27 cellular contexts compared by ENCODE assay signal in the genomic region with DNA sequence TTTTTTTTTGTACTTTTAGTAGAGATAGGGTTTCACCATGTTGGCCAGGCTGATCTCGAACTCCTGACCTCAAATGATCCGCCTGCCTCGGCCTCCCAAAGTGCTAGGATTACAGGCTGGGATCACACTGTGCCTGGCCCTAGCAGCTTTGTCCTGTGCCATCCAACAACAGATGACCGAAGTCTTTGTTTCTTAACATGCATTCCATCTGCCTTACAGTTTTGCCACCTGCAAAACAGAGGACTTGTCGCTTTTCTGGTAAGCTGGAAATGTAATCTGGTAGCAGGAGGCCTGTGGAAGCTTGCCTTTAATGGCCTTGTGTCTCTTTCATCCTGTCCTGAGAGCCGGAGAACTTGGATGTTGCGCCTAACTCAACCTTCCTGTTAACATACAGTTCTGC.
"Had no signal": no experiment of that assay in that cellular context is flagged by ENCODE, and none has a peak within 500 bp of the region (broad histone marks: within the 10 kb centered on the region; RNA-seq: fewer than 3 reads in every experiment).

No MANE protein-coding gene starts in this region.

- H3K4me1 Mint-ChIP-seq: stimulated activated naive CD8-positive, alpha-beta T cell treated with anti-CD3 and anti-CD28 coated beads, Interleukin-15, amount 100 ng/mL, for 72 hours had no signal

- H3K27ac ChIP-seq: ovary, psoas muscle, skin epidermis, upper lobe of left lung had no signal

- H3K36me3 ChIP-seq: ovary had no signal

- H3K9me3 Mint-ChIP-seq: effector memory CD8-positive, alpha-beta T cell; memory B cell; mesothelial cell of epicardium; naive B cell; natural killer cell treated with Interleukin-12 subunit alpha and Interleukin-12 subunit beta and Interleukin-15 and Interleukin-18, amount 100 ng/mL, for 72 hours; stimulated activated naive CD8-positive, alpha-beta T cell treated with anti-CD3 and anti-CD28 coated beads, Interleukin-15, amount 100 ng/mL, for 72 hours had no signal

- ATAC-seq: effector memory CD8-positive, alpha-beta T cell; mucosa of descending colon; natural killer cell treated with Interleukin-12 subunit alpha and Interleukin-12 subunit beta and Interleukin-15 and Interleukin-18, amount 100 ng/mL, for 72 hours; right cardiac atrium; stimulated activated naive CD8-positive, alpha-beta T cell treated with anti-CD3 and anti-CD28 coated beads, Interleukin-15, amount 100 ng/mL, for 72 hours had no signal

- H3K4me3 ChIP-seq: lung, mucosa of descending colon, ovary, psoas muscle, skin epidermis, tibial artery, upper lobe of left lung had no signal

- H3K4me3 Mint-ChIP-seq: effector memory CD8-positive, alpha-beta T cell; memory B cell; mesothelial cell of epicardium; naive B cell; natural killer cell treated with Interleukin-12 subunit alpha and Interleukin-12 subunit beta and Interleukin-15 and Interleukin-18, amount 100 ng/mL, for 72 hours; stimulated activated naive CD8-positive, alpha-beta T cell treated with anti-CD3 and anti-CD28 coated beads, Interleukin-15, amount 100 ng/mL, for 72 hours had no signal

- H3K27me3 Mint-ChIP-seq: effector memory CD8-positive, alpha-beta T cell; memory B cell; naive B cell; natural killer cell treated with Interleukin-12 subunit alpha and Interleukin-12 subunit beta and Interleukin-15 and Interleukin-18, amount 100 ng/mL, for 72 hours; stimulated activated naive CD8-positive, alpha-beta T cell treated with anti-CD3 and anti-CD28 coated beads, Interleukin-15, amount 100 ng/mL, for 72 hours had no signal

- FAIRE-seq: endometrium, frontal cortex, kidney, urothelium cell line had no signal

- H3K27me3 ChIP-seq: ovary, tibial artery, upper lobe of left lung had no signal

- H3K9me3 ChIP-seq: mucosa of descending colon, ovary, psoas muscle, tibial artery, upper lobe of left lung had no signal

- H3K36me3 Mint-ChIP-seq: naive B cell; natural killer cell treated with Interleukin-12 subunit alpha and Interleukin-12 subunit beta and Interleukin-15 and Interleukin-18, amount 100 ng/mL, for 72 hours had no signal

- DNase-seq: cortex of kidney; effector memory CD8-positive, alpha-beta T cell; erythroblast; head of caudate nucleus; kidney; mucosa of descending colon; naive B cell; occipital lobe; ovary; posterior cingulate gyrus; psoas muscle; stimulated activated CD4-positive, alpha-beta T cell treated with anti-CD3 and anti-CD28 coated beads, Interleukin-15, amount 100 ng/mL, for 24 hours; stimulated activated CD4-positive, alpha-beta T cell treated with anti-CD3 and anti-CD28 coated beads, Interleukin-4, amount 100 ng/mL, for 1 hour; stimulated activated CD8-positive, alpha-beta memory T cell treated with anti-CD3 and anti-CD28 coated beads, Interleukin-4, amount 100 ng/mL, for 48 hours; stimulated activated naive CD4-positive, alpha-beta T cell; stimulated activated naive CD8-positive, alpha-beta T cell treated with anti-CD3 and anti-CD28 coated beads, Interleukin-15, amount 100 ng/mL, for 72 hours; tibial artery; upper lobe of left lung had no signal

- H3K27ac Mint-ChIP-seq: effector memory CD8-positive, alpha-beta T cell; memory B cell; mesothelial cell of epicardium; natural killer cell treated with Interleukin-12 subunit alpha and Interleukin-12 subunit beta and Interleukin-15 and Interleukin-18, amount 100 ng/mL, for 72 hours; stimulated activated naive CD8-positive, alpha-beta T cell treated with anti-CD3 and anti-CD28 coated beads, Interleukin-15, amount 100 ng/mL, for 72 hours had no signal
